In the genomic region with DNA sequence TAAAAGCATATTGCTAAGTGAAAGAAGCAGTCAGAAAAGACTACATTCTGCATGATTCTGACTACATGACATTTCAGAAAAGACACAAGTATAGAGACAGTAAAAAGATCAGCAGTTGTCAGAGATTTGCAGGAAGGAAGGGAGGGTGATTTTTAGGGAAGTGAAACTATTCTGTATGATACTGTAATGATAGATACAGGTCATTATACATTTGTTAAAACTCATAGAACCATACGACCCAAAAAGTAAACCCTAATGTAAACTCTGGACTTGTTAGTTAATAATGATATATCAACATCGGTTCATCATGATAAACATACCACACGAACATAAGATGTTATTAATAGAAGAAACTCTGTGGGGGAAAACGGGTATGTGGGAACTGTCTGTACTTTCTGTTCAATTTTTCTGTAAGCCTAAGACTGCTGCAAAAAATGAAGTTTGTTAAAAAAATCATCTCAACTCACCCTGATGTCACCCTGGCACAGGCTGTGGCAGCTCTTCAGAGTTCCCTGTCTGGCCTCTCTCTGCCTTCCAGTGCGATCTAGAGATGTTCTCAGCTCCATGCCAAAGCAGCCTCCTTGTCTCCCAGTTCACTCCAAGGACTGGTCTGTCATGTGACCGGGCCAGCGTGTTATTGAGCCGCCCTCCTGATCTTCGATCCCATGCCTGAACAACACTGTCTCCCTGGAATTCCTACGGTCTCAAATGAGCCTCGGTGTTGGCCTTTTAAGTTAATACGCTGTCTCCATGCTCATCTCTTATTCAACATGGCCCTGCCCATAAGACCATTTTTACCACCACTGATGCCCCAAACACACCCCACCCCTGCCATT, we compare ENCODE assay signal across 9 cellular contexts. TPM values are rescaled to one million over a fixed set of nuclear protein-coding genes. Genes with fewer than 3 reads are reported as not detected.
A peak's percentile ranks its signal among the peaks of the same experiment; 100 is the strongest.
DNase-seq lines count a peak whose midpoint lies in the region; ATAC-seq and TF ChIP-seq lines count a peak whose summit lies in the region.
"Had no signal": no experiment of that assay in that cellular context is flagged by ENCODE, and none has a peak within 500 bp of the region (broad histone marks: within the 10 kb centered on the region; RNA-seq: fewer than 3 reads in every experiment).

No MANE protein-coding gene starts in this region.

- DNase-seq in hepatocyte (ENCODE audit: low spot score) (peak; percentile 30), erythroblast (lab: John Stamatoyannopoulos, UW) (no peak), progenitor cell of endocrine pancreas (ENCODE audit: low spot score, unreplicated experiment) (no peak), KG1 (lab: John Stamatoyannopoulos, UW) (no peak), left lobe of liver (ENCODE audit: low spot score) (no peak)
- DNase-seq: DMS53 had no signal

- peak overlapping the region; percentile 49 for H3K4me2 ChIP-seq in hepatocyte

- no peak for TF ChIP-seq CTCF in hepatocyte (IDR thresholded peaks at IDR 0.05; ENCODE audit: poor library complexity)
- TF ChIP-seq CTCF in progenitor cell of endocrine pancreas (IDR thresholded peaks at IDR 0.05; ENCODE audit: unreplicated experiment) = no peak

- 83% methylated on average over 12 of the region's 12 CpGs for WGBS in hepatocyte (ENCODE audit: low lambda C conversion rate, missing lambda C conversion rate)

- H3K9me2 ChIP-seq in hepatocyte (replicated peaks; ENCODE audit: insufficient read depth) = no peaks in the 10 kb centered on the region

- H3K9me3 Mint-ChIP-seq in progenitor cell of endocrine pancreas (ENCODE audit: low read depth) = no peaks in the 10 kb centered on the region

- H3K4me3 ChIP-seq in hepatocyte = no peak overlapping the region

- H3K36me3 ChIP-seq in hepatocyte (replicated peaks; ENCODE audit: insufficient read depth, low read depth) = no peaks in the 10 kb centered on the region

- peaks cover 12% of the 10 kb centered on the region for H3K27me3 Mint-ChIP-seq in progenitor cell of endocrine pancreas

- no peaks in the 10 kb centered on the region for H3K9me3 ChIP-seq in hepatocyte (ENCODE audit: low read depth)

- H3K4me1 Mint-ChIP-seq in progenitor cell of endocrine pancreas (ENCODE audit: low read depth) = peaks cover 8% of the 10 kb centered on the region

- H3K79me2 ChIP-seq in hepatocyte = peaks cover 68% of the 10 kb centered on the region

- H3K4me3 Mint-ChIP-seq in progenitor cell of endocrine pancreas (ENCODE audit: low read depth) = no peak overlapping the region

- peaks cover 3% of the 10 kb centered on the region for H3K36me3 Mint-ChIP-seq in progenitor cell of endocrine pancreas (ENCODE audit: insufficient read depth)

- peak overlapping the region; percentile 81 for H3K27ac ChIP-seq in hepatocyte

- TF ChIP-seq POLR2A in erythroblast (IDR thresholded peaks at IDR 0.05; ENCODE audit: low read length) = no peak

- H3K27me3 ChIP-seq in hepatocyte = no peaks in the 10 kb centered on the region

- no peak overlapping the region for H2AFZ ChIP-seq in hepatocyte

- peaks cover 34% of the 10 kb centered on the region for H3K4me1 ChIP-seq in hepatocyte (ENCODE audit: insufficient read depth)

- no peak overlapping the region for H3K27ac Mint-ChIP-seq in progenitor cell of endocrine pancreas

- peaks cover 9% of the 10 kb centered on the region for H4K20me1 ChIP-seq in hepatocyte (ENCODE audit: insufficient read depth, poor library complexity, severe bottlenecking)

- peak; percentile 89 for ATAC-seq in GM18520 (IDR thresholded peaks at IDR 0.05; ENCODE audit: unreplicated experiment)
- peak; percentile 93 for ATAC-seq in GM21737 (IDR thresholded peaks at IDR 0.05; ENCODE audit: unreplicated experiment)
- peak; percentile 99 for ATAC-seq in HG03469 (IDR thresholded peaks at IDR 0.05; ENCODE audit: unreplicated experiment)
- no peak for ATAC-seq in left lobe of liver

RNA-seq across cellular contexts. Expression of a gene that starts 35.4 kb away (rescaled TPM):
- total RNA-seq in hepatocyte = 95.8 and 99.8 TPM in 2 replicates
- 21.8 and 24.7 TPM in 2 replicates for polyA plus RNA-seq in hepatocyte
- total RNA-seq in progenitor cell of endocrine pancreas = 5.7 and 7.6 TPM in 2 replicates
- total RNA-seq in left lobe of liver = 11.9 TPM
